ENCODE assay signal across 13 cellular contexts in the genomic region with DNA sequence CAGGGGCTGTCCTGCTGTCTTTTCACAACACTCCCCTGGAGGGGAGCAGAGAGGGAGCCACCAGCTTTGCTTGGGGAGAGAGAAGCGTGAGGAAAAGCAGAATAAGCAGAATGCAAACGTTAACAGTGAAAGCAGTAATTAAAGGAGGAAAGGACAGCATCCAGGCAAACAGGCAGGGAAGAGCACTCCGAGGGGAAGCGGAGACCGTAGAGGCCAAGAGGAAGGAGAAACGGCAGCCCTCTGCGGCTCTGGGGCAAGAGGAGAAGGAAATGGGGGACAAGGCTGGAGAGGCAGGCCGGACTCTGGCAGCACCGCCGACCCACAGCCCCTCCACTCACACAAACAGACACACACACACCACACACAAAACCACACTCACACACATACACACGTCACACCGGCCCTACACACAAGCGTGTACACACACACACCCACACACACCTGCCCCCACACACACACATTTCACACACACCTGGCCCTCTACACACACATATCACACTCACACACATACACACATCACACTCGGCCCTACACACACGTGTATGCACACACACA.
DNase-seq lines count a peak whose midpoint lies in the region; ATAC-seq lines count a peak whose summit lies in the region.
"Had no signal": no experiment of that assay in that cellular context is flagged by ENCODE, and none has a peak within 500 bp of the region (broad histone marks: within the 10 kb centered on the region; RNA-seq: fewer than 3 reads in every experiment).

No MANE protein-coding gene starts in this region.

- H4K8ac ChIP-seq in mesenchymal stem cell (ENCODE audit: low read length) (peak overlapping the region; percentile 10), trophoblast cell (ENCODE audit: low read depth, low read length) (no peak overlapping the region)

- no peak overlapping the region for H3K4me3 ChIP-seq in mesenchymal stem cell (ENCODE audit: insufficient read depth in 1 of 2, low read depth in 1 of 2, low read length in 2 of 2)
- peak overlapping the region; percentile 6 for H3K4me3 ChIP-seq in trophoblast cell (ENCODE audit: low read depth, low read length)

- no peaks in the 10 kb centered on the region for H3K79me1 ChIP-seq in mesenchymal stem cell (replicated peaks; ENCODE audit: low read length, poor library complexity, severe bottlenecking)
- no peaks in the 10 kb centered on the region for H3K79me1 ChIP-seq in trophoblast cell (ENCODE audit: low read length)

- H3K4me2 ChIP-seq in mesenchymal stem cell (ENCODE audit: low read length, poor library complexity, severe bottlenecking) (no peak overlapping the region), trophoblast cell (ENCODE audit: low read length) (no peak overlapping the region)

- H2AK5ac ChIP-seq in mesenchymal stem cell (ENCODE audit: low read length, severe bottlenecking) = no peak overlapping the region
- H2AK5ac ChIP-seq in trophoblast cell (ENCODE audit: low read length) = no peak overlapping the region

- WGBS in mesenchymal stem cell = 84% methylated on average over 7 of the region's 15 CpGs
- WGBS in trophoblast cell (ENCODE audit: extremely low coverage, insufficient coverage, insufficient read length) = 100% methylated on average over 2 of the region's 15 CpGs

- H3K18ac ChIP-seq in mesenchymal stem cell (ENCODE audit: low read depth in 1 of 2, low read length in 2 of 2) = peak overlapping the region in 1 of 2 experiments; percentile 61
- no peak overlapping the region for H3K18ac ChIP-seq in trophoblast cell (ENCODE audit: low read length)

- H3K9me3 ChIP-seq in mesenchymal stem cell (ENCODE audit: control insufficient read depth, low read length) (no peaks in the 10 kb centered on the region), trophoblast cell (ENCODE audit: insufficient read depth, low read depth, low read length) (peaks cover 6% of the 10 kb centered on the region)

- H4K91ac ChIP-seq in mesenchymal stem cell (ENCODE audit: low read length) = peak overlapping the region; percentile 40
- no peak overlapping the region for H4K91ac ChIP-seq in trophoblast cell (ENCODE audit: low read depth, low read length)

- H2BK120ac ChIP-seq in mesenchymal stem cell (ENCODE audit: low read depth, low read length) = no peak overlapping the region
- no peak overlapping the region for H2BK120ac ChIP-seq in trophoblast cell (ENCODE audit: insufficient read depth, low read length, poor library complexity)

- no peak overlapping the region for H4K12ac ChIP-seq in trophoblast cell (ENCODE audit: low read depth, low read length)

- intact Hi-C loops in cardiac septum (cut with DNase I) = no loop called here
- intact Hi-C loops in Right ventricle myocardium inferior (cut with DNase I) = no loop called here

- H3K27ac ChIP-seq in mesenchymal stem cell (ENCODE audit: low read length, poor library complexity, severe bottlenecking) (no peak overlapping the region), trophoblast cell (ENCODE audit: low read depth, low read length) (no peak overlapping the region)

- DNase-seq in cardiac septum (ENCODE audit: low spot score) (peak; percentile 71), Right ventricle myocardium inferior (ENCODE audit: missing footprints) (no peak), mesenchymal stem cell (no peak), trophoblast cell (no peak), NCI-H2227 treated with DMSO at 0.1 percent for 48 hours (lab: John Stamatoyannopoulos, UW) (no peak), hippocampal formation (lab: John Stamatoyannopoulos, UW) (no peak), NCI-H2196 (lab: John Stamatoyannopoulos, UW; ENCODE audit: unreplicated experiment) (no peak)
- DNase-seq: ACHN; Calu3; CD4-positive, alpha-beta T cell; DMS 273 treated with DMSO at 0.1 percent for 48 hours; HCEC 1CT; KG1 had no signal

- H2BK15ac ChIP-seq in mesenchymal stem cell (ENCODE audit: low read depth, poor library complexity, severe bottlenecking) = no peak overlapping the region

- H3K27me3 ChIP-seq in mesenchymal stem cell (ENCODE audit: control insufficient read depth in 1 of 2, insufficient read depth in 1 of 2, low read length in 2 of 2) (peaks cover 0 to 41% of the 10 kb centered on the region in 2 experiments), trophoblast cell (ENCODE audit: insufficient read depth, low read length) (no peaks in the 10 kb centered on the region)

- H3K14ac ChIP-seq in mesenchymal stem cell (ENCODE audit: low read length in 2 of 2) (peak overlapping the region in 1 of 2 experiments; percentile 76), trophoblast cell (ENCODE audit: low read length) (no peak overlapping the region)

- H2BK5ac ChIP-seq in mesenchymal stem cell (ENCODE audit: low read depth, low read length, poor library complexity, severe bottlenecking) (no peak overlapping the region), trophoblast cell (ENCODE audit: low read depth, low read length, poor library complexity) (no peak overlapping the region)

- H3K79me2 ChIP-seq in trophoblast cell (ENCODE audit: control insufficient read depth, insufficient read depth, low read length, poor library complexity) = no peaks in the 10 kb centered on the region

- no peaks in the 10 kb centered on the region for H3K36me3 ChIP-seq in mesenchymal stem cell (ENCODE audit: control insufficient read depth in 1 of 2, insufficient read depth in 2 of 2, low read depth in 1 of 2, low read length in 2 of 2)
- H3K36me3 ChIP-seq in trophoblast cell (ENCODE audit: control insufficient read depth in 1 of 2, insufficient read depth in 2 of 2, low read length in 2 of 2) = no peaks in the 10 kb centered on the region

- H3K4ac ChIP-seq in mesenchymal stem cell (ENCODE audit: low read depth in 1 of 2, low read length in 2 of 2) (no peak overlapping the region), trophoblast cell (ENCODE audit: low read depth, low read length) (no peak overlapping the region)

- H3K4me1 ChIP-seq in mesenchymal stem cell (ENCODE audit: control insufficient read depth, insufficient read depth, low read depth, low read length) (no peaks in the 10 kb centered on the region), trophoblast cell (ENCODE audit: control insufficient read depth in 1 of 2, insufficient read depth in 2 of 2, low read length in 2 of 2) (peaks cover 15 to 21% of the 10 kb centered on the region in 2 experiments)

- H3K23ac ChIP-seq in mesenchymal stem cell (ENCODE audit: low read length in 2 of 2) (peak overlapping the region in 1 of 2 experiments; percentile 34), trophoblast cell (ENCODE audit: low read length) (no peak overlapping the region)

- no peak overlapping the region for H3K9ac ChIP-seq in mesenchymal stem cell (ENCODE audit: low read length)
- H3K9ac ChIP-seq in trophoblast cell (ENCODE audit: low read length) = no peak overlapping the region

- H2BK12ac ChIP-seq in mesenchymal stem cell (ENCODE audit: low read length in 2 of 2) (peak overlapping the region; percentile 23 to 90), trophoblast cell (ENCODE audit: low read length) (no peak overlapping the region)

- no peak for ATAC-seq in Right ventricle myocardium inferior

- H2AFZ ChIP-seq in mesenchymal stem cell (ENCODE audit: low read depth, low read length) (no peak overlapping the region), trophoblast cell (ENCODE audit: insufficient read depth, low read length, poor library complexity) (no peak overlapping the region)
